12 cellular contexts compared by ENCODE assay signal in genomic region chr15:40595773-40596172, GRCh38. TPM values are rescaled to one million over a fixed set of nuclear protein-coding genes. Genes with fewer than 3 reads are reported as not detected.
DNase-seq lines count a peak whose midpoint lies in the region; ATAC-seq and TF ChIP-seq lines count a peak whose summit lies in the region.
"Had no signal": no experiment of that assay in that cellular context is flagged by ENCODE, and none has a peak within 500 bp of the region (broad histone marks: within the 10 kb centered on the region; RNA-seq: fewer than 3 reads in every experiment).

No MANE protein-coding gene starts in this region.

- H3K4me2 ChIP-seq in DND-41 (ENCODE audit: insufficient read depth, low read length), result peak overlapping the region; percentile 91

- H3K9me3 Mint-ChIP-seq in brain, result peaks cover 0 to 4% (median 0%) of the 10 kb centered on the region in 5 experiments
- H3K9me3 Mint-ChIP-seq: activated B cell treated with CpG ODN at 0.5 μM for 24 hours; activated T-cell treated with anti-CD3 and anti-CD28 coated beads, Interleukin-2, amount 50 U/mL, for 72 hours; CD8-positive, alpha-beta memory T cell had no signal

- TF ChIP-seq CTCF in DND-41 (IDR thresholded peaks at IDR 0.05; ENCODE audit: borderline replicate concordance, extremely low read depth, low read length, poor library complexity, severe bottlenecking) (no peak), brain (conservative IDR thresholded peaks at IDR 0.05) (no peak)

- H3K9ac ChIP-seq in DND-41 (ENCODE audit: low read depth, low read length), result peak overlapping the region; percentile 83

- 0 out of 2 replicates have a peak, but pooled peaks cover under 1% of the 10 kb centered on the region for H4K20me1 ChIP-seq in DND-41 (ENCODE audit: insufficient read depth, low read length)

- H3K79me2 ChIP-seq in ACC112 (ENCODE audit: control insufficient read depth, insufficient read depth, low read length, unreplicated experiment), result peaks cover 61% of the 10 kb centered on the region
- H3K79me2 ChIP-seq in DND-41 (ENCODE audit: insufficient read depth, low read length), result peaks cover 67% of the 10 kb centered on the region

- H3K27me3 ChIP-seq in ACC112 (ENCODE audit: insufficient read depth, low read length) (no peaks in the 10 kb centered on the region), DND-41 (ENCODE audit: insufficient read depth, low read length, poor library complexity) (no peaks in the 10 kb centered on the region)

- H3K27me3 Mint-ChIP-seq in brain, result peaks cover 10% of the 10 kb centered on the region

- ATAC-seq in DND-41 (ENCODE audit: insufficient read depth, low read depth), result no peak
- no peak for ATAC-seq in HG03520 (IDR thresholded peaks at IDR 0.05; ENCODE audit: unreplicated experiment)
- ATAC-seq: activated T-cell treated with anti-CD3 and anti-CD28 coated beads, Interleukin-2, amount 50 U/mL, for 72 hours had no signal

- H3K4me3 Mint-ChIP-seq in brain, result peak overlapping the region in 4 of 5 experiments; percentile 41 to 73 (median 60)

- no peaks in the 10 kb centered on the region for H3K36me3 Mint-ChIP-seq in brain

- H3K36me3 ChIP-seq in ACC112 (ENCODE audit: insufficient read depth, low read length) (no peaks in the 10 kb centered on the region), DND-41 (ENCODE audit: insufficient read depth, low read length) (peaks cover 13% of the 10 kb centered on the region; the same call in 1 of the 2 replicates)

- no peak overlapping the region for H3K27ac Mint-ChIP-seq in brain
- H3K27ac Mint-ChIP-seq: activated B cell treated with CpG ODN at 0.5 μM for 24 hours had no signal

- DNase-seq in DND-41 (no peak), NCI-H146 treated with DMSO at 0.1 percent for 48 hours (lab: John Stamatoyannopoulos, UW; ENCODE audit: unreplicated experiment) (peak; percentile 11), NCI-H1930 (lab: John Stamatoyannopoulos, UW) (no peak), HCEC 1CT (no peak), GOT3 (lab: John Stamatoyannopoulos, UW) (no peak)
- DNase-seq: activated B cell treated with CpG ODN at 0.5 μM for 24 hours; activated T-cell treated with anti-CD3 and anti-CD28 coated beads, Interleukin-2, amount 50 U/mL, for 72 hours; CD8-positive, alpha-beta memory T cell; NCI-H2107 had no signal

- H3K4me1 Mint-ChIP-seq in brain, result peaks cover 27% of the 10 kb centered on the region

- H3K9me3 ChIP-seq in DND-41 (ENCODE audit: insufficient read depth, low read length, severe bottlenecking), result no peaks in the 10 kb centered on the region

- H3K4me1 ChIP-seq in ACC112 (ENCODE audit: control insufficient read depth, insufficient read depth, low read length, unreplicated experiment) (peaks cover 3% of the 10 kb centered on the region), DND-41 (ENCODE audit: insufficient read depth, low read length) (peaks cover 31% of the 10 kb centered on the region)

- H3K4me3 ChIP-seq in ACC112 (ENCODE audit: low read depth, low read length) (peak overlapping the region; percentile 96), DND-41 (ENCODE audit: low read depth in 1 of 2, low read length in 2 of 2) (peak overlapping the region in 1 of 2 experiments; percentile 89; a peak in 2 of 4 replicates)

- H3K27ac ChIP-seq in ACC112 (ENCODE audit: low read depth, low read length) (no peak overlapping the region), DND-41 (ENCODE audit: low read length) (peak overlapping the region; percentile 8; the same call in 1 of the 2 replicates)

- no peak overlapping the region for H2AFZ ChIP-seq in ACC112 (ENCODE audit: low read length, unreplicated experiment)
- H2AFZ ChIP-seq in DND-41 (ENCODE audit: low read depth, low read length), result no peak overlapping the region

RNA-seq across cellular contexts. Expression of gene KNL1, which starts 1.7 kb away (rescaled TPM):
- 4.8 TPM for polyA plus RNA-seq in brain (ENCODE audit: insufficient read depth, low read depth, low replicate concordance)

RNA-seq across cellular contexts. Expression of gene RPUSD2, which starts 26.7 kb away (rescaled TPM):
- 7.8 TPM for polyA plus RNA-seq in brain (ENCODE audit: insufficient read depth, low read depth, low replicate concordance)

RNA-seq across cellular contexts. Expression of gene CCDC32, which starts 30.9 kb away (rescaled TPM):
- 26.6 TPM for polyA plus RNA-seq in brain (ENCODE audit: insufficient read depth, low read depth, low replicate concordance)
